Comparison of ENCODE assay signal across 17 cellular contexts in the genomic region with DNA sequence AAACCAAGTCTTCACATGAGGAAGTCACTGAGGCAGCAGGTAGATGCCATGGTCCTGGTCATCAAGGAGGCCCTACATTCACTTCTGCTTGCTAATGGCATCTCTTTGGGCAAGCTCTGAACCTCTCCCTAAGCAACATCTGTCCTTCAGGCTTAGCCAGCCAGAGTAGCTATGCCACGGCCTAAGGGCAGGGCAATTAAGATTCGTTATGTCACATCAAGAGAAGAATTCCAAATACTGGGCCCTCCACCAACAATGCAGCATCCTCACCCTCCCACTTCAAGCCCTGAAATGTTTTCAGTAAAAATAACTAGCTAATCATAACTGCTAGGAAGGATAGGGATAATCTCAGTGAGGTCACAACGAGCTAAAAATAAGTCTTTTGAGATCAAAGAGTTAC.
DNase-seq lines count a peak whose midpoint lies in the region; ATAC-seq, FAIRE-seq and TF ChIP-seq lines count a peak whose summit lies in the region.
"Had no signal": no experiment of that assay in that cellular context is flagged by ENCODE, and none has a peak within 500 bp of the region (broad histone marks: within the 10 kb centered on the region; RNA-seq: fewer than 3 reads in every experiment).

No MANE protein-coding gene starts in this region.

- peaks cover 39% of the 10 kb centered on the region for H3K4me1 Mint-ChIP-seq in mesothelial cell of epicardium
- H3K4me1 Mint-ChIP-seq: CD8-positive, alpha-beta memory T cell; IgD-negative memory B cell had no signal

- H3K27me3 ChIP-seq in cardiac muscle cell: no peaks in the 10 kb centered on the region
- no peaks in the 10 kb centered on the region for H3K27me3 ChIP-seq in left ventricle myocardium inferior (ENCODE audit: low read depth)
- H3K27me3 ChIP-seq in SJSA1 (replicated peaks): no peaks in the 10 kb centered on the region

- no peaks in the 10 kb centered on the region for H3K36me3 Mint-ChIP-seq in mesothelial cell of epicardium
- H3K36me3 Mint-ChIP-seq: CD8-positive, alpha-beta memory T cell; IgD-negative memory B cell had no signal

- no peak for FAIRE-seq in GM12892 (lab: Jason Lieb, UNC)
- FAIRE-seq: GM18507 had no signal

- ATAC-seq in GM21381 (IDR thresholded peaks at IDR 0.05; ENCODE audit: unreplicated experiment): no peak
- ATAC-seq: GM23338 had no signal

- DNase-seq in cardiac muscle cell (ENCODE audit: low read depth in 1 of 2, low spot score in 1 of 2) (no peak), left ventricle myocardium inferior (no peak), SJSA1 (ENCODE audit: low read depth in 1 of 2, low spot score in 2 of 2) (peak in 1 of 2 experiments; percentile 7), mesothelial cell of epicardium (ENCODE audit: low spot score in 2 of 2, unreplicated experiment in 2 of 2) (no peak), posterior vena cava (ENCODE audit: low spot score) (no peak), GM12892 (ENCODE audit: insufficient read length) (no peak)
- DNase-seq: AML-193; Caco-2; CD8-positive, alpha-beta memory T cell; DND-41; H7 had no signal

- peaks cover 36% of the 10 kb centered on the region for H3K9me3 Mint-ChIP-seq in mesothelial cell of epicardium
- H3K9me3 Mint-ChIP-seq: GM23338 had no signal

- H3K27me3 Mint-ChIP-seq in mesothelial cell of epicardium (ENCODE audit: low read depth): no peaks in the 10 kb centered on the region
- H3K27me3 Mint-ChIP-seq: IgD-negative memory B cell had no signal

- H3K27ac Mint-ChIP-seq in mesothelial cell of epicardium: peak overlapping the region; percentile 23
- H3K27ac Mint-ChIP-seq: CD8-positive, alpha-beta memory T cell; GM23338; IgD-negative memory B cell had no signal

- H3K9me3 ChIP-seq in cardiac muscle cell (ENCODE audit: low read depth) (no peaks in the 10 kb centered on the region), left ventricle myocardium inferior (replicated peaks) (no peaks in the 10 kb centered on the region), SJSA1 (replicated peaks) (no peaks in the 10 kb centered on the region)
- H3K9me3 ChIP-seq: BLaER1, Caco-2 had no signal

- H3K36me3 ChIP-seq in cardiac muscle cell (no peaks in the 10 kb centered on the region), left ventricle myocardium inferior (no peaks in the 10 kb centered on the region), SJSA1 (no peaks in the 10 kb centered on the region)
- H3K36me3 ChIP-seq: BLaER1 had no signal

- no peak for TF ChIP-seq POLR2A in GM12892 (IDR thresholded peaks at IDR 0.05; ENCODE audit: low read depth, low read length)

- H3K4me3 Mint-ChIP-seq in mesothelial cell of epicardium: no peak overlapping the region
- H3K4me3 Mint-ChIP-seq: CD8-positive, alpha-beta memory T cell; GM23338; IgD-negative memory B cell had no signal

- H3K4me1 ChIP-seq in cardiac muscle cell (ENCODE audit: low read depth): no peaks in the 10 kb centered on the region
- H3K4me1 ChIP-seq in left ventricle myocardium inferior: no peaks in the 10 kb centered on the region
- H3K4me1 ChIP-seq in SJSA1 (replicated peaks): peaks cover 33% of the 10 kb centered on the region
- H3K4me1 ChIP-seq: BLaER1 had no signal

- intact Hi-C loops in left ventricle myocardium inferior (cut with micrococcal nuclease) (no loop called here), posterior vena cava (cut with DNase I) (no loop called here)

- H3K4me3 ChIP-seq in cardiac muscle cell (no peak overlapping the region), left ventricle myocardium inferior (no peak overlapping the region), SJSA1 (no peak overlapping the region)
- H3K4me3 ChIP-seq: BLaER1, GM23338 had no signal

- TF ChIP-seq CTCF in cardiac muscle cell (IDR thresholded peaks at IDR 0.05; ENCODE audit: low read depth, low read length) (no peak), left ventricle myocardium inferior (IDR thresholded peaks at IDR 0.05; ENCODE audit: borderline replicate concordance) (no peak), mesothelial cell of epicardium (IDR thresholded peaks at IDR 0.05; ENCODE audit: unreplicated experiment) (no peak)

- H3K27ac ChIP-seq in cardiac muscle cell (peak overlapping the region; percentile 73), left ventricle myocardium inferior (replicated peaks) (no peak overlapping the region), SJSA1 (peak overlapping the region; percentile 97)
- H3K27ac ChIP-seq: 22Rv1, BLaER1 had no signal
